In the genomic region with DNA sequence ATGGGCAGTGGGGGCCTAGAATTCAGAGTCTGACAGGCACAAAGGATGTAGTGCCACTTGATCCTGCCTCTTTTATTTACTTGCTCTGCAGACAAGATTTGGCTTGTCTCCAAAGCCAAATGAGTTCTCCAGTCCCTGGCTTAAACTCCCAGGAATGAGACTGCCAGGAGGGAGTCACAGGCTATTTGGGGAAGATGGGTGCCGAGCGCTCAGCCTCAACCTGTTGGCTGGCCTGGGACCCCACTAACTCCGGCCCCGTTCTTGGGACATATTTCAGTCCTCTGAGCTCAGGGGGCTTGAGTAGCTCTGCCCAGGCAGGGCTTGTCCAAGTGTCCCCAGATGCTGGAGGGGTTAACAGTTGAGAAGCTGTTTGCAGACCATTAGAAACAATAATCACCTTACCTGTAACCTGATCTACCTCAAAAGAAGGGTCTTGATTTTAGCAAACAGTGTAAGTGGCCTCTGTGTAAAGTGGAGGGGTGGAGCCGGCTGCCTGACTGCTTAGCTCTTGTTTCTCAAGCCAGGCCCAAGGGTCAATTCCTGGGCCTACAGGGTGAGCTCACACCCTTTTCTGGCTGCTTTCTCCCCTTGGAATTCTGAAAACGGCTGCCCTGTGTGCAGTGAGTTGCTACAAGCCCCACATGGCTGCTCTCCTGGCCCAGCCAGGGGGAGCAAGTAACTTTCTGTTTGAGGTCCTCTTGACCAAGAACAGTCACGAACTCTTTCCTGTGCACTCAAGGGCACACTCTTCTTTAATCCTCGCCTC, we compare ENCODE assay signal across 9 cellular contexts. TPM values are rescaled to one million over a fixed set of nuclear protein-coding genes. Genes with fewer than 3 reads are reported as not detected.
A peak's percentile ranks its signal among the peaks of the same experiment; 100 is the strongest.
DNase-seq lines count a peak whose midpoint lies in the region; ATAC-seq and TF ChIP-seq lines count a peak whose summit lies in the region.
"Had no signal": no experiment of that assay in that cellular context is flagged by ENCODE, and none has a peak within 500 bp of the region (broad histone marks: within the 10 kb centered on the region; RNA-seq: fewer than 3 reads in every experiment).

No MANE protein-coding gene starts in this region.

- TF ChIP-seq CTCF in gastroesophageal sphincter (IDR thresholded peaks at IDR 0.05) (peak in 1 of 4 experiments; percentile 8), progenitor cell of endocrine pancreas (IDR thresholded peaks at IDR 0.05; ENCODE audit: unreplicated experiment) (no peak)

- DNase-seq in HT-29 (ENCODE audit: low spot score) (peak; percentile 46), NCI-H524 treated with DMSO at 0.1 percent for 48 hours (lab: John Stamatoyannopoulos, UW) (peak; percentile 69), progenitor cell of endocrine pancreas (ENCODE audit: low spot score, unreplicated experiment) (peak; percentile 56), A172 (ENCODE audit: low spot score) (no peak), cortex of kidney (lab: John Stamatoyannopoulos, UW) (no peak)
- no peak for DNase-seq in activated naive CD4-positive, alpha-beta T cell treated with anti-CD3 and anti-CD28 coated beads for 36 hours
- no peak for DNase-seq in activated CD4-positive, alpha-beta T cell treated with anti-CD3 and anti-CD28 coated beads for 1 hour
- DNase-seq: T-helper 9 cell had no signal

- H3K36me3 ChIP-seq in gastroesophageal sphincter, result no peaks in the 10 kb centered on the region

- no peaks in the 10 kb centered on the region for H3K9me3 Mint-ChIP-seq in progenitor cell of endocrine pancreas (ENCODE audit: low read depth)
- H3K9me3 Mint-ChIP-seq in activated naive CD4-positive, alpha-beta T cell treated with anti-CD3 and anti-CD28 coated beads for 36 hours, result no peaks in the 10 kb centered on the region

- H3K27ac Mint-ChIP-seq in progenitor cell of endocrine pancreas, result peak overlapping the region; percentile 99
- H3K27ac Mint-ChIP-seq in activated naive CD4-positive, alpha-beta T cell treated with anti-CD3 and anti-CD28 coated beads for 36 hours, result no peak overlapping the region

- no peak overlapping the region for H3K4me3 ChIP-seq in gastroesophageal sphincter

- H3K4me3 Mint-ChIP-seq in progenitor cell of endocrine pancreas (ENCODE audit: low read depth), result peak overlapping the region; percentile 52
- no peak overlapping the region for H3K4me3 Mint-ChIP-seq in activated naive CD4-positive, alpha-beta T cell treated with anti-CD3 and anti-CD28 coated beads for 36 hours

- ATAC-seq in gastroesophageal sphincter, result peak; percentile 36

- peaks cover 37% of the 10 kb centered on the region for H3K4me1 Mint-ChIP-seq in progenitor cell of endocrine pancreas (ENCODE audit: low read depth)
- H3K4me1 Mint-ChIP-seq in activated naive CD4-positive, alpha-beta T cell treated with anti-CD3 and anti-CD28 coated beads for 36 hours (ENCODE audit: low read depth), result peaks cover 4% of the 10 kb centered on the region

- no peak for TF ChIP-seq EP300 in gastroesophageal sphincter (IDR thresholded peaks at IDR 0.05)

- no peaks in the 10 kb centered on the region for H3K9me3 ChIP-seq in gastroesophageal sphincter

- H3K27me3 ChIP-seq in gastroesophageal sphincter, result no peaks in the 10 kb centered on the region

- TF ChIP-seq POLR2A in gastroesophageal sphincter (IDR thresholded peaks at IDR 0.05), result no peak

- H3K27me3 Mint-ChIP-seq in progenitor cell of endocrine pancreas, result no peaks in the 10 kb centered on the region
- H3K27me3 Mint-ChIP-seq in activated naive CD4-positive, alpha-beta T cell treated with anti-CD3 and anti-CD28 coated beads for 36 hours (ENCODE audit: low read depth), result peaks cover 4% of the 10 kb centered on the region

- no peaks in the 10 kb centered on the region for H3K36me3 Mint-ChIP-seq in progenitor cell of endocrine pancreas (ENCODE audit: insufficient read depth)
- no peaks in the 10 kb centered on the region for H3K36me3 Mint-ChIP-seq in activated naive CD4-positive, alpha-beta T cell treated with anti-CD3 and anti-CD28 coated beads for 36 hours (ENCODE audit: low read depth)

- intact Hi-C loops in activated naive CD4-positive, alpha-beta T cell treated with anti-CD3 and anti-CD28 coated beads for 36 hours (cut with micrococcal nuclease), result no loop called here

- H3K27ac ChIP-seq in gastroesophageal sphincter, result no peak overlapping the region

- WGBS in gastroesophageal sphincter (ENCODE audit: low coverage in 1 of 2), 2 donors, result 52 to 55% methylated on average over 3 to 4 of the region's 8 CpGs

- peaks cover 0 to 18% (median 8%) of the 10 kb centered on the region in 3 donors for H3K4me1 ChIP-seq in gastroesophageal sphincter

- CTCF ChIA-PET in activated naive CD4-positive, alpha-beta T cell treated with anti-CD3 and anti-CD28 coated beads for 36 hours (lab: Charles Lee), result no interaction called here

RNA-seq across cellular contexts. Expression of a gene that starts 27.1 kb away (rescaled TPM):
- 24.0 and 29.2 TPM in 2 replicates for total RNA-seq in HT-29 (2014; rRNA removed; shearing (Covaris generic))
- 10 to 100 TPM in 3 of 4 donors, 1 to 10 TPM in 1; 8.5 to 25.4 (median 15.5) TPM for total RNA-seq in gastroesophageal sphincter
- total RNA-seq in progenitor cell of endocrine pancreas, result 238 and 247 TPM in 2 replicates
- 1 to 10 TPM; 1.5 to 1.7 TPM for total RNA-seq in activated naive CD4-positive, alpha-beta T cell treated with anti-CD3 and anti-CD28 coated beads for 36 hours
- total RNA-seq in A172 (2014; rRNA removed; shearing (Covaris generic)), result 6.5 and 7.0 TPM in 2 replicates

Comparison
In these comparisons a context has a peak if more than half of its experiments do, and no peak if none do; other contexts are left out.
1. DNase-seq: peak in HT-29 (single experiment), NCI-H524 treated with DMSO at 0.1 percent for 48 hours (single experiment) and progenitor cell of endocrine pancreas (single experiment); none in activated naive CD4-positive, alpha-beta T cell treated with anti-CD3 and anti-CD28 coated beads for 36 hours (single experiment), A172 (single experiment), activated CD4-positive, alpha-beta T cell treated with anti-CD3 and anti-CD28 coated beads for 1 hour (single experiment) and cortex of kidney (single experiment).